Comparison of ENCODE assay signal across 3 cellular contexts in genomic region chr1:44806025-44806703, GRCh38.
TF ChIP-seq lines count a peak whose summit lies in the region.

No MANE protein-coding gene starts in this region.

TF ChIP-seq in SK-N-SH, 30 proteins besides CTCF, POLR2A, EP300 and RAD21:
- TF ChIP-seq TEAD4 (IDR thresholded peaks at IDR 0.05; ENCODE audit: borderline replicate concordance, insufficient read depth) (no peak), FOXJ3 (CRISPR knock-in tag; IDR thresholded peaks at IDR 0.05) (no peak), NRF1 (IDR thresholded peaks at IDR 0.05; ENCODE audit: low read depth, low read length) (no peak), ELF1 (IDR thresholded peaks at IDR 0.05) (no peak), RXRA (IDR thresholded peaks at IDR 0.05; ENCODE audit: borderline replicate concordance, low read depth) (no peak), USF2 (IDR thresholded peaks at IDR 0.05; ENCODE audit: borderline replicate concordance, low read depth, low read length) (no peak), REST (IDR thresholded peaks at IDR 0.05; ENCODE audit: low read depth, low read length) (no peak), RCOR1 (IDR thresholded peaks at IDR 0.05; ENCODE audit: low read length) (no peak), GATA2 (CRISPR knock-in tag; IDR thresholded peaks at IDR 0.05) (no peak), MEF2A (IDR thresholded peaks at IDR 0.05; ENCODE audit: borderline replicate concordance, low read depth) (no peak)

TF ChIP-seq in SK-N-SH treated with all-trans-retinoic acid at 6 μM for 48 hours, 23 proteins besides CTCF, POLR2A, EP300 and RAD21:
- no peak for TF ChIP-seq TCF4 (CRISPR knock-in tag; IDR thresholded peaks at IDR 0.05; ENCODE audit: borderline replicate concordance)
- no peak for TF ChIP-seq ZNF70 (CRISPR knock-in tag; IDR thresholded peaks at IDR 0.05)
- TF ChIP-seq PATZ1 (CRISPR knock-in tag; IDR thresholded peaks at IDR 0.05; ENCODE audit: borderline replicate concordance) = no peak
- no peak for TF ChIP-seq ZFP3 (CRISPR knock-in tag; IDR thresholded peaks at IDR 0.05)

TF ChIP-seq in HepG2, 621 proteins besides CTCF, POLR2A, EP300 and RAD21 (continues in another document):
- no peak for TF ChIP-seq ELF4 (CRISPR knock-in tag; IDR thresholded peaks at IDR 0.05; ENCODE audit: borderline replicate concordance)
- no peak for TF ChIP-seq ZNF775 (CRISPR knock-in tag; IDR thresholded peaks at IDR 0.05; ENCODE audit: borderline replicate concordance)
- no peak for TF ChIP-seq ZSCAN9 (CRISPR knock-in tag; IDR thresholded peaks at IDR 0.05; ENCODE audit: borderline replicate concordance)
- no peak for TF ChIP-seq SRY (CRISPR knock-in tag; IDR thresholded peaks at IDR 0.05)
- TF ChIP-seq FOSL1 (CRISPR knock-in tag; IDR thresholded peaks at IDR 0.05; ENCODE audit: borderline replicate concordance) = no peak
- TF ChIP-seq SNRNP70 (IDR thresholded peaks at IDR 0.05; ENCODE audit: low read depth, low read length) = no peak
- no peak for TF ChIP-seq ZNF274 (CRISPR knock-in tag; IDR thresholded peaks at IDR 0.05)
- TF ChIP-seq ZBTB33 (CRISPR knock-in tag; IDR thresholded peaks at IDR 0.05) = peak; percentile 67; the same call in 1 of the 2 replicates
- no peak for TF ChIP-seq AGO1 (IDR thresholded peaks at IDR 0.05; ENCODE audit: low read depth, low read length, poor library complexity, severe bottlenecking)
- no peak for TF ChIP-seq ZNF510 (CRISPR knock-in tag; IDR thresholded peaks at IDR 0.05; ENCODE audit: low read depth)
- no peak for TF ChIP-seq ZNF563 (CRISPR knock-in tag; IDR thresholded peaks at IDR 0.05)
- TF ChIP-seq ZBTB10 (CRISPR knock-in tag; IDR thresholded peaks at IDR 0.05; ENCODE audit: borderline replicate concordance) = no peak
- TF ChIP-seq SMAD3 (CRISPR knock-in tag; IDR thresholded peaks at IDR 0.05) = no peak
- no peak for TF ChIP-seq NKX3-1 (CRISPR knock-in tag; IDR thresholded peaks at IDR 0.05)
- no peak for TF ChIP-seq TMF1 (CRISPR knock-in tag; IDR thresholded peaks at IDR 0.05; ENCODE audit: low read depth)
- 0 out of 2 replicates have a peak, but pooled peaks have one; percentile 37 for TF ChIP-seq ZHX1 (CRISPR knock-in tag; IDR thresholded peaks at IDR 0.05; ENCODE audit: low read depth)
- 0 out of 2 replicates have a peak, but pooled peaks have one; percentile 45 for TF ChIP-seq DNMT1 (CRISPR knock-in tag; IDR thresholded peaks at IDR 0.05)
- TF ChIP-seq MIER3 (CRISPR knock-in tag; IDR thresholded peaks at IDR 0.05; ENCODE audit: borderline replicate concordance) = no peak
- TF ChIP-seq ZNF446 (CRISPR knock-in tag; IDR thresholded peaks at IDR 0.05) = no peak
- TF ChIP-seq ZC3H13 (CRISPR knock-in tag; IDR thresholded peaks at IDR 0.05) = peak; percentile 57; the same call in 1 of the 2 replicates
- no peak for TF ChIP-seq HCFC1 (IDR thresholded peaks at IDR 0.05; ENCODE audit: low read depth, low read length)
- no peak for TF ChIP-seq NCOA5 (CRISPR knock-in tag; IDR thresholded peaks at IDR 0.05)
- peak; percentile 91 for TF ChIP-seq ZBTB38 (CRISPR knock-in tag; IDR thresholded peaks at IDR 0.05)
- TF ChIP-seq AGO2 (optimal IDR thresholded peaks at IDR 0.05; ENCODE audit: low read depth, low read length) = peak; percentile 83
- TF ChIP-seq ZNF337 (CRISPR knock-in tag; IDR thresholded peaks at IDR 0.05; ENCODE audit: borderline replicate concordance, low read depth) = no peak
- no peak for TF ChIP-seq TCF7 (IDR thresholded peaks at IDR 0.05; ENCODE audit: low read depth)
- no peak for TF ChIP-seq ATF3 (CRISPR knock-in tag; IDR thresholded peaks at IDR 0.05)
- TF ChIP-seq CREBL2 (CRISPR knock-in tag; IDR thresholded peaks at IDR 0.05; ENCODE audit: borderline replicate concordance) = no peak
- no peak for TF ChIP-seq HMGXB4 (CRISPR knock-in tag; IDR thresholded peaks at IDR 0.05; ENCODE audit: borderline replicate concordance in 1 of 2, low read depth in 1 of 2)
- no peak for TF ChIP-seq HOXA9 (CRISPR knock-in tag; IDR thresholded peaks at IDR 0.05; ENCODE audit: borderline replicate concordance)
- TF ChIP-seq ZNF282 (IDR thresholded peaks at IDR 0.05; ENCODE audit: partially characterized antibody) = no peak
- TF ChIP-seq RBFOX2 (IDR thresholded peaks at IDR 0.05; ENCODE audit: low read depth, low read length) = peak; percentile 70
- no peak for TF ChIP-seq RFXAP (CRISPR knock-in tag; IDR thresholded peaks at IDR 0.05; ENCODE audit: borderline replicate concordance)
- TF ChIP-seq CBX2 (IDR thresholded peaks at IDR 0.05; ENCODE audit: low read depth, low read length) = no peak
- TF ChIP-seq CBX2 (CRISPR knock-in tag; IDR thresholded peaks at IDR 0.05; ENCODE audit: low read depth) = no peak
- TF ChIP-seq SIN3A (IDR thresholded peaks at IDR 0.05; ENCODE audit: borderline replicate concordance, low read depth, low read length) = no peak
- TF ChIP-seq HOXA3 (CRISPR knock-in tag; IDR thresholded peaks at IDR 0.05) = peak; percentile 11; the same call in 1 of the 2 replicates
- no peak for TF ChIP-seq SUZ12 (IDR thresholded peaks at IDR 0.05; ENCODE audit: low read depth, low read length)
- no peak for TF ChIP-seq SMYD3 (CRISPR knock-in tag; IDR thresholded peaks at IDR 0.05)
- no peak for TF ChIP-seq ZNF143 (CRISPR knock-in tag; IDR thresholded peaks at IDR 0.05)
- no peak for TF ChIP-seq HNRNPLL (IDR thresholded peaks at IDR 0.05; ENCODE audit: low read depth, low read length, poor library complexity, severe bottlenecking)
- TF ChIP-seq BRD4 (CRISPR knock-in tag; IDR thresholded peaks at IDR 0.05) = no peak
- no peak for TF ChIP-seq NR1H2 (CRISPR knock-in tag; IDR thresholded peaks at IDR 0.05; ENCODE audit: borderline replicate concordance, low read depth)
- TF ChIP-seq ZBTB46 (CRISPR knock-in tag; IDR thresholded peaks at IDR 0.05; ENCODE audit: borderline replicate concordance) = no peak
- TF ChIP-seq ZNF609 (CRISPR knock-in tag; IDR thresholded peaks at IDR 0.05; ENCODE audit: borderline replicate concordance) = no peak
- TF ChIP-seq NFYB (CRISPR knock-in tag; IDR thresholded peaks at IDR 0.05) = no peak
- no peak for TF ChIP-seq TRIM24 (CRISPR knock-in tag; IDR thresholded peaks at IDR 0.05)
- TF ChIP-seq PAF1 (CRISPR knock-in tag; IDR thresholded peaks at IDR 0.05) = no peak
- no peak for TF ChIP-seq ATAD3A (CRISPR knock-in tag; IDR thresholded peaks at IDR 0.05)
